In genomic region chr4:186685744-186686143, GRCh38 we compare ENCODE assay signal across 10 cellular contexts. TPM values are rescaled to one million over a fixed set of nuclear protein-coding genes. Genes with fewer than 3 reads are reported as not detected.
DNase-seq lines count a peak whose midpoint lies in the region; ATAC-seq, FAIRE-seq and TF ChIP-seq lines count a peak whose summit lies in the region.
"Had no signal": no experiment of that assay in that cellular context is flagged by ENCODE, and none has a peak within 500 bp of the region (broad histone marks: within the 10 kb centered on the region; RNA-seq: fewer than 3 reads in every experiment).

No MANE protein-coding gene starts in this region.

- H3K9ac ChIP-seq in endothelial cell of umbilical vein (replicated peaks; ENCODE audit: extremely low read depth, insufficient read depth, low read length) (no peak overlapping the region), HepG2 (ENCODE audit: insufficient read depth, low read depth, low read length) (peak overlapping the region; percentile 68)
- H3K9ac ChIP-seq: BLaER1 had no signal

- H3K27me3 ChIP-seq in ACC112 (ENCODE audit: insufficient read depth, low read length) (no peaks in the 10 kb centered on the region), endothelial cell of umbilical vein (ENCODE audit: control insufficient read depth in 2 of 2, insufficient read depth in 2 of 2, low read length in 2 of 2) (no peaks in the 10 kb centered on the region), HepG2 (ENCODE audit: control insufficient read depth in 1 of 2, insufficient read depth in 2 of 2, low read length in 2 of 2) (no peaks in the 10 kb centered on the region)
- H3K27me3 ChIP-seq: BLaER1, gastrocnemius medialis had no signal

- no peak for TF ChIP-seq RAD21 in HepG2 (CRISPR knock-in tag; IDR thresholded peaks at IDR 0.05)

- POLR2A ChIA-PET in endothelial cell of umbilical vein (lab: Charles Lee), result no interaction called here
- POLR2A ChIA-PET in HepG2 (lab: Yijun Ruan, JAX), result interaction anchor here (0.8 to 2.4 kb wide), 7 partner anchors 8 to 120 kb away, joined by 3 to 12 read pairs (median 4); partner anchors contain the start of gene FAT1

- H4K20me1 ChIP-seq in endothelial cell of umbilical vein (replicated peaks; ENCODE audit: control insufficient read depth, extremely low read depth, insufficient read depth, low read length) (no peaks in the 10 kb centered on the region), HepG2 (ENCODE audit: insufficient read depth, low read length) (peaks cover 19% of the 10 kb centered on the region; the same call in 1 of the 2 replicates)

- H3K4me1 ChIP-seq in ACC112 (ENCODE audit: control insufficient read depth, insufficient read depth, low read length, unreplicated experiment) (peaks cover 25% of the 10 kb centered on the region), endothelial cell of umbilical vein (ENCODE audit: control insufficient read depth, extremely low read depth, insufficient read depth, low read length) (no peaks in the 10 kb centered on the region), HepG2 (ENCODE audit: insufficient read depth, low read length) (peaks cover 93% of the 10 kb centered on the region)
- H3K4me1 ChIP-seq: gastrocnemius medialis had no signal

- dilution Hi-C loops in endothelial cell of umbilical vein (cut with MboI; ENCODE audit: extremely low pct_ligation_motif_present, low sequenced_read_pairs), result no loop called here

- TF ChIP-seq CTCF in endothelial cell of umbilical vein (IDR thresholded peaks at IDR 0.05; ENCODE audit: extremely low read depth in 1 of 2, insufficient read depth in 1 of 2, low read depth in 1 of 2, low read length in 2 of 2) (no peak), HepG2 (CRISPR knock-in tag; IDR thresholded peaks at IDR 0.05) (no peak), D721Med (IDR thresholded peaks at IDR 0.05; ENCODE audit: insufficient read depth, missing control alignments) (no peak)

- DNase-seq in LHCN-M2 (ENCODE audit: low read depth) (peak; percentile 93), endothelial cell of umbilical vein (ENCODE audit: low read depth, low spot score) (no peak), HepG2 (ENCODE audit: low spot score) (peak; percentile 95), NCI-H146 (lab: John Stamatoyannopoulos, UW) (no peak), D721Med (ENCODE audit: insufficient read length, low spot score) (no peak)
- DNase-seq in activated CD4-positive, alpha-beta T cell treated with anti-CD3 and anti-CD28 coated beads, Interleukin-2, amount 50 U/mL, for 1 hour, result no peak
- DNase-seq: gastrocnemius medialis had no signal

- FAIRE-seq in endothelial cell of umbilical vein (lab: Jason Lieb, UNC) (no peak), HepG2 (lab: Jason Lieb, UNC) (peak; percentile 60), D721Med (lab: Jason Lieb, UNC) (no peak)

- WGBS in HepG2 (ENCODE audit: low lambda C conversion rate), result 1% methylated on average over 3 of the region's 3 CpGs

- H3K27ac ChIP-seq in ACC112 (ENCODE audit: low read depth, low read length), result peak overlapping the region; percentile 51
- H3K27ac ChIP-seq in endothelial cell of umbilical vein (ENCODE audit: insufficient read depth, low read depth, low read length), result no peak overlapping the region
- peak overlapping the region; percentile 89 for H3K27ac ChIP-seq in HepG2 (ENCODE audit: extremely low read length, insufficient read depth, low read length)
- H3K27ac ChIP-seq: gastrocnemius medialis had no signal

- TF ChIP-seq POLR2A in endothelial cell of umbilical vein (IDR thresholded peaks at IDR 0.05; ENCODE audit: low read depth, low read length) (no peak), HepG2 (IDR thresholded peaks at IDR 0.05; ENCODE audit: insufficient read depth in 1 of 2, low read depth in 2 of 2, low read length in 2 of 2) (peak in 1 of 2 experiments; percentile 45; a peak in 1 of 4 replicates)

- intact Hi-C loops in endothelial cell of umbilical vein (cut with micrococcal nuclease) (no loop called here), HepG2 (cut with micrococcal nuclease; ENCODE audit: unreplicated experiment) (loop anchor here (1.0 to 5.0 kb wide), 3 partner anchors 13 to 82 kb away; no protein-coding TSS in a partner anchor)

- peak in 1 of 2 experiments; percentile 86; a peak in 2 of 4 replicates for TF ChIP-seq EP300 in HepG2 (IDR thresholded peaks at IDR 0.05; ENCODE audit: low read depth in 2 of 2, low read length in 2 of 2)
- TF ChIP-seq EP300 in HepG2 (CRISPR knock-in tag; IDR thresholded peaks at IDR 0.05; ENCODE audit: borderline replicate concordance), result peak; percentile 43; the same call in 1 of the 2 replicates

- no peaks in the 10 kb centered on the region for H3K9me1 ChIP-seq in endothelial cell of umbilical vein (replicated peaks; ENCODE audit: control insufficient read depth, extremely low read depth, insufficient read depth, low read length)

- no TSS peak for BruUV-seq in endothelial cell of umbilical vein (replicated peaks; lab: Mats Ljungman, UMichigan)
- BruUV-seq in HepG2 (replicated peaks; lab: Mats Ljungman, UMichigan), result no TSS peak

- H3K4me3 ChIP-seq in ACC112 (ENCODE audit: low read depth, low read length) (peak overlapping the region; percentile 14; the same call in 1 of the 2 replicates), endothelial cell of umbilical vein (replicated peaks in 1 of 3; ENCODE audit: insufficient read depth in 1 of 3, low read depth in 1 of 3, low read length in 3 of 3) (no peak overlapping the region), HepG2 (replicated peaks in 1 of 3; ENCODE audit: insufficient read depth in 1 of 3, low read depth in 2 of 3, low read length in 3 of 3) (peak overlapping the region; percentile 4 to 64 (median 40); a peak in 4 of 6 replicates)
- H3K4me3 ChIP-seq: BLaER1, gastrocnemius medialis had no signal

- ATAC-seq in HepG2 (peak; percentile 78), HG02588 (IDR thresholded peaks at IDR 0.05; ENCODE audit: unreplicated experiment) (no peak)
- ATAC-seq: gastrocnemius medialis had no signal

- CTCF ChIA-PET in endothelial cell of umbilical vein (lab: Charles Lee) (no interaction called here), HepG2 (lab: Yijun Ruan, JAX; ENCODE audit: low intra/inter-chr PET ratio, low total read pairs) (interaction anchor here (0.7 kb wide), 1 partner anchor 16 kb away, joined by 3 read pairs; no protein-coding TSS in a partner anchor)

- H2AFZ ChIP-seq in ACC112 (ENCODE audit: low read length, unreplicated experiment), result no peak overlapping the region
- no peak overlapping the region for H2AFZ ChIP-seq in endothelial cell of umbilical vein (ENCODE audit: low read depth, low read length)
- H2AFZ ChIP-seq in HepG2 (ENCODE audit: low read length), result no peak overlapping the region

- H3K9me3 ChIP-seq in endothelial cell of umbilical vein (replicated peaks; ENCODE audit: control insufficient read depth, insufficient read depth, low read length), result no peaks in the 10 kb centered on the region
- no peaks in the 10 kb centered on the region for H3K9me3 ChIP-seq in HepG2 (ENCODE audit: low read length)
- H3K9me3 ChIP-seq: BLaER1, gastrocnemius medialis had no signal

- H3K4me2 ChIP-seq in endothelial cell of umbilical vein (ENCODE audit: insufficient read depth, low read length) (no peak overlapping the region), HepG2 (ENCODE audit: low read depth, low read length) (peak overlapping the region; percentile 84)

- in situ Hi-C loops in HepG2 (cut with HindIII; ENCODE audit: extremely low pct_ligation_motif_present, low pct_unique_long_range_greater_than_20kb), result no loop called here

- H3K79me2 ChIP-seq in ACC112 (ENCODE audit: control insufficient read depth, insufficient read depth, low read length, unreplicated experiment) (peaks cover 48% of the 10 kb centered on the region), endothelial cell of umbilical vein (ENCODE audit: control insufficient read depth, insufficient read depth, low read length) (no peaks in the 10 kb centered on the region), HepG2 (ENCODE audit: insufficient read depth, low read length) (peaks cover 95% of the 10 kb centered on the region)

- H3K36me3 ChIP-seq in ACC112 (ENCODE audit: insufficient read depth, low read length) (no peaks in the 10 kb centered on the region), endothelial cell of umbilical vein (ENCODE audit: control insufficient read depth in 2 of 2, extremely low read depth in 1 of 2, insufficient read depth in 2 of 2, low read length in 2 of 2) (no peaks in the 10 kb centered on the region), HepG2 (replicated peaks in 1 of 2; ENCODE audit: control insufficient read depth in 1 of 2, insufficient read depth in 2 of 2, low read length in 2 of 2) (peaks cover under 1 to 11% of the 10 kb centered on the region in 2 experiments; a peak in 4 of 5 replicates)
- H3K36me3 ChIP-seq: gastrocnemius medialis had no signal

RNA-seq across cellular contexts. Expression of gene FAT1, which starts 37.9 kb away (rescaled TPM):
- total RNA-seq in LHCN-M2 (2014; rRNA removed) (269 and 277 TPM in 2 replicates), endothelial cell of umbilical vein (8.6 and 9.2 TPM in 2 replicates), HepG2 (2016; rRNA removed; fragmentation: Illumina TruSeq; extraction: Trizol) (176 and 185 TPM in 2 replicates)
- 114 TPM for polyA plus RNA-seq in LHCN-M2 (2012)
- polyA plus RNA-seq in endothelial cell of umbilical vein (9.8 and 10.4 TPM in 2 replicates), HepG2 (2011; rRNA removed) (193 and 216 TPM in 2 replicates)
- 8.7 and 9.1 TPM in 2 replicates for polyA plus RNA-seq in endothelial cell of umbilical vein (2011; cell fraction: cytosol; rRNA removed)
- 18.6 and 25.1 TPM in 2 replicates for polyA plus RNA-seq in endothelial cell of umbilical vein (2011; cell fraction: nucleus; rRNA removed)
- polyA plus RNA-seq in endothelial cell of umbilical vein (2012), result 6.4 and 6.9 TPM in 2 replicates
- 105 and 107 TPM in 2 replicates for polyA minus RNA-seq in endothelial cell of umbilical vein
- polyA minus RNA-seq in endothelial cell of umbilical vein (2011; cell fraction: cytosol; rRNA and poly(A)+ RNA removed), result 75.8 TPM
- polyA minus RNA-seq in endothelial cell of umbilical vein (2011; cell fraction: nucleus; rRNA and poly(A)+ RNA removed), result 55.9 and 66.5 TPM in 2 replicates
- total RNA-seq in HepG2 (2016; cell fraction: cytosol; rRNA removed; fragmentation: Illumina TruSeq; extraction: Trizol; ENCODE audit: low read depth), result 74.9 and 87.3 TPM in 2 replicates
- 158 and 182 TPM in 2 replicates for total RNA-seq in HepG2 (2016; cell fraction: insoluble cytoplasmic fraction; rRNA removed; fragmentation: Illumina TruSeq; extraction: Trizol)
- 361 and 484 TPM in 2 replicates for total RNA-seq in HepG2 (2016; cell fraction: membrane; rRNA removed; fragmentation: Illumina TruSeq; extraction: Trizol)
- 203 and 219 TPM in 2 replicates for total RNA-seq in HepG2 (2016; cell fraction: nucleus; rRNA removed; fragmentation: Illumina TruSeq; extraction: Trizol)
- polyA plus RNA-seq in HepG2 (2011; cell fraction: cytosol; rRNA removed), result 145 and 153 TPM in 2 replicates
- polyA plus RNA-seq in HepG2 (2011; cell fraction: nucleus; rRNA removed), result 169 and 173 TPM in 2 replicates
- 84.5 and 103 TPM in 2 replicates for polyA plus RNA-seq in HepG2 (2012)
- polyA plus RNA-seq in HepG2 (2016; cell fraction: cytosol; fragmentation: Illumina TruSeq; extraction: Trizol; ENCODE audit: low read depth), result 2.5 and 3.2 TPM in 2 replicates
- 34.1 and 47.0 TPM in 2 replicates for polyA plus RNA-seq in HepG2 (2016; cell fraction: insoluble cytoplasmic fraction; fragmentation: Illumina TruSeq; extraction: Trizol; ENCODE audit: low read depth)
- 7.0 and 7.3 TPM in 2 replicates for polyA plus RNA-seq in HepG2 (2016; cell fraction: membrane; fragmentation: Illumina TruSeq; extraction: Trizol; ENCODE audit: low read depth)
- 164 and 179 TPM in 2 replicates for polyA plus RNA-seq in HepG2 (2016; cell fraction: nucleus; fragmentation: Illumina TruSeq; extraction: Trizol; ENCODE audit: insufficient read depth, low read depth)
- 311 and 1,912 TPM in 2 replicates for polyA minus RNA-seq in HepG2 (2011; rRNA and poly(A)+ RNA removed; ENCODE audit: low replicate concordance)
- polyA minus RNA-seq in HepG2 (2011; cell fraction: cytosol; rRNA and poly(A)+ RNA removed), result 510 and 534 TPM in 2 replicates
- 531 and 554 TPM in 2 replicates for polyA minus RNA-seq in HepG2 (2011; cell fraction: nucleus; rRNA and poly(A)+ RNA removed)

Comparison
In these comparisons a context has a peak if more than half of its experiments do, and no peak if none do; other contexts are left out.
1. H3K4me3 ChIP-seq: peak in ACC112 (single experiment) and HepG2 (3 of 3); none in endothelial cell of umbilical vein (0 of 3).
2. DNase-seq: peak in LHCN-M2 (single experiment) and HepG2 (single experiment); none in endothelial cell of umbilical vein (single experiment), activated CD4-positive, alpha-beta T cell treated with anti-CD3 and anti-CD28 coated beads, Interleukin-2, amount 50 U/mL, for 1 hour (single experiment), NCI-H146 (single experiment) and D721Med (single experiment).